Comparison of ENCODE assay signal across 1 cellular context in genomic region chr4:114163051-114163450, GRCh38.
TF ChIP-seq lines count a peak whose summit lies in the region.

No MANE protein-coding gene starts in this region.

TF ChIP-seq in HepG2, 621 proteins besides CTCF, POLR2A, EP300 and RAD21 (continued from another document):
- no peak for TF ChIP-seq RERE (CRISPR knock-in tag; IDR thresholded peaks at IDR 0.05; ENCODE audit: low read depth)
- TF ChIP-seq ZBTB1 (CRISPR knock-in tag; IDR thresholded peaks at IDR 0.05; ENCODE audit: borderline replicate concordance), result no peak
TF ChIP-seq in HepG2: peak in this region for 0.
